Comparison of ENCODE assay signal across 13 cellular contexts in the genomic region with DNA sequence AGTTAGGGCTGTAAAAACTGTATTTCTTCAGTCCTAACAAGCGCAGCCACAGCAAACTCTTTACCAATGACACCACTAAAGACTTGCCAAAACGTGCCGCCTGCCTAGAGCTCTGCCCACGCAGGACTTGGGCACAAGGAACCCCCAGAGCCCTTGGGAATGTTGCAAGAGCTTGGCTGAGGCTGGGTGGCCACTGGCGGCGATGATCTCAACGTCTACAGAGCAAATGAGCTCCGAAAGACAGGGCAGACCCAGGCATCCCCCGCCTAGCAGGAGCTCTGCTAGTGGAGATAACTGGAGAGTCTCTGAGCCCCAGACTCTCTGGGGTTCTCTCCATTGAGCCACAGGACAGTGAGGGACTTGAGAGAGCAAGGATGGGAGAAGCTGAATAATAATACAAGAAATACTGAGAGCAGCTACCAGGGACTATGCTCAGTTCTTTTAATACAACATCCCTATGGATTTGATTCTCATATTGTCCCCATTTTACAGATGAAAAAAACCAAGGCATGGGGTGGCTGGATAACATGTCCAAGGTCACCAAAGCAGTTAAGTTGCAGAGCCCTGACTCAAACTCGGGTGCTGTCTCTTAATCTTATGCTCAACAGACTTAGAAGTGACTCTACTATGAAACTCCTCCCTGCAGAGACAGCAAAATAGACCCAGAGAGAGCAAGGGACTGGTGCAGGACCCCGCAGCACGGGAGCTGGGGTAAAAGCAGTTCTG. TPM values are rescaled to one million over a fixed set of nuclear protein-coding genes. Genes with fewer than 3 reads are reported as not detected.
DNase-seq lines count a peak whose midpoint lies in the region; ATAC-seq and TF ChIP-seq lines count a peak whose summit lies in the region.
"Had no signal": no experiment of that assay in that cellular context is flagged by ENCODE, and none has a peak within 500 bp of the region (broad histone marks: within the 10 kb centered on the region; RNA-seq: fewer than 3 reads in every experiment).

No MANE protein-coding gene starts in this region.

- ATAC-seq in activated T-helper 17 cell treated with anti-CD3 and anti-CD28 coated beads, Interleukin-2, amount 50 U/mL, for 72 hours (replicated peaks): no peak
- ATAC-seq in GM18870 (IDR thresholded peaks at IDR 0.05; ENCODE audit: unreplicated experiment): no peak
- ATAC-seq: gastroesophageal sphincter, GM12878 had no signal

- H3F3A ChIP-seq in smooth muscle cell (ENCODE audit: low read depth): peaks cover 17% of the 10 kb centered on the region

- H4K20me1 ChIP-seq in smooth muscle cell (ENCODE audit: low read depth): peaks cover 77% of the 10 kb centered on the region

- no peak overlapping the region for H3K4me3 Mint-ChIP-seq in activated T-helper 17 cell treated with anti-CD3 and anti-CD28 coated beads, Interleukin-2, amount 50 U/mL, for 72 hours
- H3K4me3 Mint-ChIP-seq: T-helper 2 cell treated with Interferon-gamma antibody and Interleukin-4, amounts not matched to agents 5 μg/mL and 100 μg/mL, for 36 hours had no signal

- no peak overlapping the region for H3K9ac ChIP-seq in smooth muscle cell (ENCODE audit: low read depth)

- H3K27ac Mint-ChIP-seq in activated T-helper 17 cell treated with anti-CD3 and anti-CD28 coated beads, Interleukin-2, amount 50 U/mL, for 72 hours: peak overlapping the region; percentile 33
- H3K27ac Mint-ChIP-seq: T-helper 2 cell treated with Interferon-gamma antibody and Interleukin-4, amounts not matched to agents 5 μg/mL and 100 μg/mL, for 36 hours had no signal

- H3K4me2 ChIP-seq in smooth muscle cell: peak overlapping the region; percentile 66

- H3K79me2 ChIP-seq in smooth muscle cell (ENCODE audit: low read depth): peaks cover 66% of the 10 kb centered on the region

- no peaks in the 10 kb centered on the region for H3K36me3 Mint-ChIP-seq in activated T-helper 17 cell treated with anti-CD3 and anti-CD28 coated beads, Interleukin-2, amount 50 U/mL, for 72 hours (ENCODE audit: low read depth)

- no peak for TF ChIP-seq CTCF in smooth muscle cell (IDR thresholded peaks at IDR 0.05; ENCODE audit: borderline replicate concordance, insufficient read depth, poor library complexity, severe bottlenecking)

- H3K4me1 ChIP-seq in smooth muscle cell (ENCODE audit: low read depth): peaks cover 27% of the 10 kb centered on the region

- no peaks in the 10 kb centered on the region for H3K36me3 ChIP-seq in smooth muscle cell (ENCODE audit: low read depth)
- H3K36me3 ChIP-seq: gastroesophageal sphincter, upper lobe of left lung had no signal

- H3K4me3 ChIP-seq in smooth muscle cell: no peak overlapping the region
- H3K4me3 ChIP-seq: gastroesophageal sphincter, GM12878, psoas muscle, upper lobe of left lung had no signal

- H3K9me3 Mint-ChIP-seq in activated T-helper 17 cell treated with anti-CD3 and anti-CD28 coated beads, Interleukin-2, amount 50 U/mL, for 72 hours: no peaks in the 10 kb centered on the region
- H3K9me3 Mint-ChIP-seq: T-helper 2 cell treated with Interferon-gamma antibody and Interleukin-4, amounts not matched to agents 5 μg/mL and 100 μg/mL, for 36 hours had no signal

- no peaks in the 10 kb centered on the region for H3K27me3 Mint-ChIP-seq in activated T-helper 17 cell treated with anti-CD3 and anti-CD28 coated beads, Interleukin-2, amount 50 U/mL, for 72 hours

- H3K27ac ChIP-seq in smooth muscle cell (ENCODE audit: low read depth): peak overlapping the region; percentile 96
- H3K27ac ChIP-seq: gastroesophageal sphincter, psoas muscle, upper lobe of left lung had no signal

- no peaks in the 10 kb centered on the region for H3K9me3 ChIP-seq in smooth muscle cell (replicated peaks; ENCODE audit: low read depth)
- H3K9me3 ChIP-seq: gastroesophageal sphincter, psoas muscle, upper lobe of left lung had no signal

- H3K27me3 ChIP-seq in smooth muscle cell (ENCODE audit: low read depth): no peaks in the 10 kb centered on the region
- H3K27me3 ChIP-seq: gastroesophageal sphincter, upper lobe of left lung had no signal

- peak; percentile 71 for DNase-seq in H4 (ENCODE audit: low spot score)
- DNase-seq in fibroblast of peridontal ligament (ENCODE audit: extremely low read depth): peak; percentile 72
- no peak for DNase-seq in smooth muscle cell (lab: John Stamatoyannopoulos, UW; ENCODE audit: unreplicated experiment)
- DNase-seq in anterior cingulate cortex (lab: John Stamatoyannopoulos, UW): no peak
- no peak for DNase-seq in HuH-7.5 (ENCODE audit: low spot score)
- DNase-seq in SW 1271 (lab: John Stamatoyannopoulos, UW): no peak
- DNase-seq: upper lobe of left lung had no signal

- peaks cover 4% of the 10 kb centered on the region for H3K4me1 Mint-ChIP-seq in activated T-helper 17 cell treated with anti-CD3 and anti-CD28 coated beads, Interleukin-2, amount 50 U/mL, for 72 hours

- WGBS in smooth muscle cell (ENCODE audit: low lambda C conversion rate): 48% methylated on average over 12 of the region's 12 CpGs

- H2AFZ ChIP-seq in smooth muscle cell (ENCODE audit: low read depth): no peak overlapping the region

RNA-seq across cellular contexts. Expression of a gene that starts 32.5 kb away (rescaled TPM):
- 8.7 and 10.1 TPM in 2 replicates for total RNA-seq in H4 (2014; rRNA removed; shearing (Covaris generic))
- total RNA-seq in activated T-helper 17 cell treated with anti-CD3 and anti-CD28 coated beads, Interleukin-2, amount 50 U/mL, for 72 hours: 1 to 10 TPM in 1 of 2 donors, under 1 TPM in 1; 0.95 to 1.7 TPM
- 14.3 and 16.4 TPM in 2 replicates for total RNA-seq in smooth muscle cell
- 32.4 and 35.0 TPM in 2 replicates for polyA plus RNA-seq in smooth muscle cell

Comparison
In these comparisons a context has a peak if more than half of its experiments do, and no peak if none do; other contexts are left out.
1. DNase-seq: peak in H4 (single experiment) and fibroblast of peridontal ligament (single experiment); none in smooth muscle cell (single experiment), anterior cingulate cortex (0 of 58), HuH-7.5 (single experiment) and SW 1271 (0 of 2).